ENCODE assay signal across 13 cellular contexts in the genomic region with DNA sequence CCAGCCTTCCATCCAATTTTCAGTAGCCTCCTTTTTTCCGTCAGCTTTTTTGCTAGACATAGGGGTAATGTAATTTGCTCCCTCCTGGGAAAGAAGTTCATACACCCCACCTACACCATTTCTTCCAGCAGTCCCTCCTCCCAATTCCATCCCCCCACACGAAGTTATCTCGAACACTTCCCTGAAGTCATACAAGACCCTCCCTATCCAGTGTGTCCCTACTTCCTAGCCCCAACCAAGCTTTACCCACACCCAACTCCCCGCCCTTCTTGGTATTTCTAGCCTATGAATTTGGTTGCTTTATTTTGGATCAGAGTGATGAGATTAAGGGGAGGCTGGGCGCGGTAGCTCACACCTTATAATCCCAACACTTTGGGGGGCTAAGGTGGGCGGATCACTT. TPM values are rescaled to one million over a fixed set of nuclear protein-coding genes. Genes with fewer than 3 reads are reported as not detected.
DNase-seq lines count a peak whose midpoint lies in the region; ATAC-seq, FAIRE-seq and TF ChIP-seq lines count a peak whose summit lies in the region.
"Had no signal": no experiment of that assay in that cellular context is flagged by ENCODE, and none has a peak within 500 bp of the region (broad histone marks: within the 10 kb centered on the region; RNA-seq: fewer than 3 reads in every experiment).

No MANE protein-coding gene starts in this region.

- H3K36me3 ChIP-seq in keratinocyte (ENCODE audit: control insufficient read depth in 2 of 2, extremely low read depth in 1 of 2, insufficient read depth in 2 of 2, low read length in 2 of 2) = peaks cover 13 to 20% of the 10 kb centered on the region in 2 experiments

- no peaks in the 10 kb centered on the region for H3K9me3 Mint-ChIP-seq in activated naive CD4-positive, alpha-beta T cell treated with anti-CD3 and anti-CD28 coated beads, Interleukin-2, amount 50 U/mL, for 72 hours

- peaks cover 13% of the 10 kb centered on the region for H3K4me1 ChIP-seq in keratinocyte (ENCODE audit: control insufficient read depth, extremely low read depth, insufficient read depth, low read length)

- dilution Hi-C loops in keratinocyte (cut with MboI; ENCODE audit: extremely low pct_ligation_motif_present, low sequenced_read_pairs) = no loop called here

- H3K9me1 ChIP-seq in keratinocyte (ENCODE audit: control insufficient read depth, extremely low read depth, insufficient read depth, low read length) = no peaks in the 10 kb centered on the region

- H3K9ac ChIP-seq in keratinocyte (ENCODE audit: control insufficient read depth, extremely low read depth, insufficient read depth, low read length) = peak overlapping the region; percentile 85

- peak overlapping the region; percentile 76 for H3K27ac ChIP-seq in keratinocyte (ENCODE audit: control insufficient read depth, insufficient read depth, low read length)

- peak overlapping the region; percentile 92 to 97 for H3K27ac Mint-ChIP-seq in activated naive CD4-positive, alpha-beta T cell treated with anti-CD3 and anti-CD28 coated beads, Interleukin-2, amount 50 U/mL, for 72 hours

- H4K20me1 ChIP-seq in keratinocyte (ENCODE audit: control insufficient read depth, extremely low read depth, insufficient read depth, low read length) = peaks cover 6% of the 10 kb centered on the region

- no peak for FAIRE-seq in keratinocyte (lab: Jason Lieb, UNC)
- FAIRE-seq: G401.6 had no signal

- H3K9me3 ChIP-seq in keratinocyte (ENCODE audit: control insufficient read depth, low read depth, low read length) = no peaks in the 10 kb centered on the region

- H3K4me3 ChIP-seq in AG10803 (ENCODE audit: low read length) (peak overlapping the region; percentile 68), HFF-Myc (replicated peaks; ENCODE audit: low read depth, low read length) (peak overlapping the region; percentile 83), keratinocyte (ENCODE audit: control insufficient read depth in 2 of 3, extremely low read depth in 1 of 3, insufficient read depth in 2 of 3, low read depth in 1 of 3, low read length in 3 of 3) (peak overlapping the region; percentile 63 to 86 (median 82))

- H3K79me2 ChIP-seq in keratinocyte (ENCODE audit: control insufficient read depth, insufficient read depth, low read length) = peaks cover 21% of the 10 kb centered on the region

- TF ChIP-seq CTCF in AG10803 (conservative IDR thresholded peaks at IDR 0.05; ENCODE audit: low read length) = no peak
- no peak for TF ChIP-seq CTCF in HFF-Myc (IDR thresholded peaks at IDR 0.05; ENCODE audit: low read depth, low read length, missing control alignments)
- TF ChIP-seq CTCF in keratinocyte (optimal IDR thresholded peaks at IDR 0.05 in 1 of 3, IDR thresholded peaks at IDR 0.05 in 1 of 3, conservative IDR thresholded peaks at IDR 0.05 in 1 of 3; ENCODE audit: extremely low read depth in 1 of 3, insufficient read depth in 2 of 3, low read length in 3 of 3) = no peak

- no peaks in the 10 kb centered on the region for H3K27me3 ChIP-seq in keratinocyte (ENCODE audit: control insufficient read depth, extremely low read depth, insufficient read depth, low read length)

- DNase-seq in AG10803 (ENCODE audit: low read depth) = no peak
- no peak for DNase-seq in HFF-Myc (ENCODE audit: extremely low read depth, low read depth)
- no peak for DNase-seq in activated naive CD4-positive, alpha-beta T cell treated with anti-CD3 and anti-CD28 coated beads, Interleukin-2, amount 50 U/mL, for 72 hours (ENCODE audit: low spot score in 2 of 2)
- DNase-seq in keratinocyte (ENCODE audit: low read depth, low spot score) = no peak
- no peak for DNase-seq in SW480 (ENCODE audit: low spot score)
- no peak for DNase-seq in T-helper 9 cell
- no peak for DNase-seq in NCI-H2227 (lab: John Stamatoyannopoulos, UW; ENCODE audit: unreplicated experiment)
- DNase-seq: cerebellar nuclear complex, SHP77 had no signal

- ATAC-seq in activated naive CD4-positive, alpha-beta T cell treated with anti-CD3 and anti-CD28 coated beads, Interleukin-2, amount 50 U/mL, for 72 hours = no peak
- ATAC-seq in GM21786 (IDR thresholded peaks at IDR 0.05; ENCODE audit: unreplicated experiment) = no peak

- H3K36me3 Mint-ChIP-seq in activated naive CD4-positive, alpha-beta T cell treated with anti-CD3 and anti-CD28 coated beads, Interleukin-2, amount 50 U/mL, for 72 hours = peaks cover 35 to 48% of the 10 kb centered on the region in 2 donors

- H3K4me2 ChIP-seq in keratinocyte (ENCODE audit: control insufficient read depth, extremely low read depth, insufficient read depth, low read depth, low read length) = peak overlapping the region; percentile 87

- H2AFZ ChIP-seq in keratinocyte (ENCODE audit: control insufficient read depth, low read length) = no peak overlapping the region

RNA-seq across cellular contexts. Expression of a gene that starts 1.0 kb away (rescaled TPM):
- total RNA-seq in activated naive CD4-positive, alpha-beta T cell treated with anti-CD3 and anti-CD28 coated beads, Interleukin-2, amount 50 U/mL, for 72 hours = 100 to 1,000 TPM; 200 to 371 TPM
- polyA plus RNA-seq in keratinocyte = 9.1 to 69.8 TPM (median 46.6 TPM) in 3 replicates
- not detected for polyA plus RNA-seq in keratinocyte (2011; ENCODE audit: low read depth)
- polyA plus RNA-seq in keratinocyte (2011; cell fraction: cytosol; rRNA removed) = 16.0 and 19.1 TPM in 2 replicates
- 7.5 and 8.3 TPM in 2 replicates for polyA plus RNA-seq in keratinocyte (2011; cell fraction: nucleus; rRNA removed)
- 0.38 and 49.5 TPM in 2 replicates for polyA plus RNA-seq in keratinocyte (2012; ENCODE audit: low replicate concordance)
- polyA minus RNA-seq in keratinocyte = 5.0 to 33.8 TPM (median 27.2 TPM) in 3 replicates
- 27.8 TPM for polyA minus RNA-seq in keratinocyte (2011; cell fraction: cytosol; rRNA and poly(A)+ RNA removed)
- polyA minus RNA-seq in keratinocyte (2011; cell fraction: nucleus; rRNA and poly(A)+ RNA removed) = 5.1 and 9.5 TPM in 2 replicates

RNA-seq across cellular contexts. Expression of a gene that starts 13.6 kb away (rescaled TPM):
- total RNA-seq in activated naive CD4-positive, alpha-beta T cell treated with anti-CD3 and anti-CD28 coated beads, Interleukin-2, amount 50 U/mL, for 72 hours = not detected
- 0.16 TPM in 1 of 3 replicates, not detected in the others for polyA plus RNA-seq in keratinocyte
- 0.92 TPM for polyA plus RNA-seq in keratinocyte (2011; ENCODE audit: low read depth)
- polyA plus RNA-seq in keratinocyte (2011; cell fraction: cytosol; rRNA removed) = not detected in 2 replicates
- polyA plus RNA-seq in keratinocyte (2011; cell fraction: nucleus; rRNA removed) = 0.57 and 0.66 TPM in 2 replicates
- polyA plus RNA-seq in keratinocyte (2012; ENCODE audit: low replicate concordance) = not detected in 2 replicates
- polyA minus RNA-seq in keratinocyte = not detected in 3 replicates
- not detected for polyA minus RNA-seq in keratinocyte (2011; cell fraction: cytosol; rRNA and poly(A)+ RNA removed)
- polyA minus RNA-seq in keratinocyte (2011; cell fraction: nucleus; rRNA and poly(A)+ RNA removed) = not detected in 2 replicates
- total RNA-seq: lung microvascular endothelial cell had no signal

RNA-seq across cellular contexts. Expression of a gene that starts 20.1 kb away (rescaled TPM):
- total RNA-seq in activated naive CD4-positive, alpha-beta T cell treated with anti-CD3 and anti-CD28 coated beads, Interleukin-2, amount 50 U/mL, for 72 hours = 1 to 10 TPM; 2.1 to 2.5 TPM
- polyA plus RNA-seq in keratinocyte = 5.2 to 8.6 TPM (median 6.9 TPM) in 3 replicates
- 8.5 TPM for polyA plus RNA-seq in keratinocyte (2011; ENCODE audit: low read depth)
- 2.9 and 7.1 TPM in 2 replicates for polyA plus RNA-seq in keratinocyte (2011; cell fraction: cytosol; rRNA removed)
- polyA plus RNA-seq in keratinocyte (2011; cell fraction: nucleus; rRNA removed) = 7.1 and 11.6 TPM in 2 replicates
- polyA plus RNA-seq in keratinocyte (2012; ENCODE audit: low replicate concordance) = 6.6 and 9.9 TPM in 2 replicates
- 3.7 to 5.0 TPM (median 4.0 TPM) in 3 replicates for polyA minus RNA-seq in keratinocyte
- 18.0 TPM for polyA minus RNA-seq in keratinocyte (2011; cell fraction: cytosol; rRNA and poly(A)+ RNA removed)
- polyA minus RNA-seq in keratinocyte (2011; cell fraction: nucleus; rRNA and poly(A)+ RNA removed) = 5.9 and 6.3 TPM in 2 replicates

RNA-seq across cellular contexts. Expression of a gene that starts 21.7 kb away (rescaled TPM):
- total RNA-seq in activated naive CD4-positive, alpha-beta T cell treated with anti-CD3 and anti-CD28 coated beads, Interleukin-2, amount 50 U/mL, for 72 hours = 10 to 100 TPM; 23.2 to 24.4 TPM
- 24.9 to 43.3 TPM (median 36.1 TPM) in 3 replicates for polyA plus RNA-seq in keratinocyte
- polyA plus RNA-seq in keratinocyte (2011; ENCODE audit: low read depth) = 20.4 TPM
- 21.3 and 26.4 TPM in 2 replicates for polyA plus RNA-seq in keratinocyte (2011; cell fraction: cytosol; rRNA removed)
- 25.1 and 28.9 TPM in 2 replicates for polyA plus RNA-seq in keratinocyte (2011; cell fraction: nucleus; rRNA removed)
- polyA plus RNA-seq in keratinocyte (2012; ENCODE audit: low replicate concordance) = 21.7 and 32.9 TPM in 2 replicates
- 11.3 to 24.8 TPM (median 14.8 TPM) in 3 replicates for polyA minus RNA-seq in keratinocyte
- polyA minus RNA-seq in keratinocyte (2011; cell fraction: cytosol; rRNA and poly(A)+ RNA removed) = 13.4 TPM
- 7.4 and 10.1 TPM in 2 replicates for polyA minus RNA-seq in keratinocyte (2011; cell fraction: nucleus; rRNA and poly(A)+ RNA removed)

RNA-seq across cellular contexts. Expression of a gene that starts 21.8 kb away (rescaled TPM):
- under 1 TPM; 0.31 to 0.34 TPM for total RNA-seq in activated naive CD4-positive, alpha-beta T cell treated with anti-CD3 and anti-CD28 coated beads, Interleukin-2, amount 50 U/mL, for 72 hours
- 0.58 to 1.5 TPM (median 1.0 TPM) in 3 replicates for polyA plus RNA-seq in keratinocyte
- not detected for polyA plus RNA-seq in keratinocyte (2011; ENCODE audit: low read depth)
- polyA plus RNA-seq in keratinocyte (2011; cell fraction: cytosol; rRNA removed) = 0.81 and 1.2 TPM in 2 replicates
- 0.28 and 0.67 TPM in 2 replicates for polyA plus RNA-seq in keratinocyte (2011; cell fraction: nucleus; rRNA removed)
- 0.17 and 3.6 TPM in 2 replicates for polyA plus RNA-seq in keratinocyte (2012; ENCODE audit: low replicate concordance)
- polyA minus RNA-seq in keratinocyte = 0.99 to 1.4 TPM in 2 of 3 replicates, not detected in the other
- not detected for polyA minus RNA-seq in keratinocyte (2011; cell fraction: cytosol; rRNA and poly(A)+ RNA removed)
- polyA minus RNA-seq in keratinocyte (2011; cell fraction: nucleus; rRNA and poly(A)+ RNA removed) = 0.70 TPM in 1 of 2 replicates, not detected in the other
- total RNA-seq: HT-29, lung microvascular endothelial cell had no signal
